2 cellular contexts compared by ENCODE assay signal in the genomic region with DNA sequence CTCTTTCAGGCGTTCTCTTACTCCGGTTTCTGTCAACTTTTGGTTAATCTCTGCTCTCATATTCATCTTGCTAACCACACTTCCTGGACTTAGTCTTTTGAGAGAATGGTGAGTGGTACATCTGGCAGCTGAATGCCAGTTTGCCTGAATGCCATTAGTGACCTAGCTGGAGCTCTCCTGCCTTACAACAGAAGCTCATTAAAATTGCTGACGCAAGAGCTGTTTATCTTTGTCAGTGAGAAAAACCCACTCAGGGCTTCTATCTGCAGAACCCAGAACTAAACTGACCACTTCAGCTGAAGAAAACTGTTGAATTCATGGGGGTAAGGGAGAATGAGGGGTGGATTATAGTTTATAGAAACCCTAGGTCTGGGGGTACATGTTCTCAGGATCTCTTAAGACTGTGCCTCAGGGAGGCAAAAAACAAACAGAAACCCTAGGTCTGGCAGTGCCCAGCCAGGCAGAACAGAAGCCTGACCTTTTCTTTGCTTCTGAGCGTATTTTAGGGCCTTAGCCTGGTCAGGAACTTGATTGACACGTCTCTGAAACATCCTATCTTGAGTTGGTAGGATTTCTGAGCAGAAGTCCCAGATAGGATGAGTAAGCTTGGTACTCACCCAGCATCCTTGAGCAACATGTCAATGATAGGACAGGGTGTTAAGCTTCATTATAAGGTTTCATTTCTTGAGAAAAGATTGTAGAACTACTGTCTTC.
TF ChIP-seq lines count a peak whose summit lies in the region.

No MANE protein-coding gene starts in this region.

TF ChIP-seq in SK-N-SH, 30 proteins besides CTCF, POLR2A, EP300 and RAD21 (continued from another document):
- TF ChIP-seq IRF3 (IDR thresholded peaks at IDR 0.05; ENCODE audit: low read depth, low read length), result no peak
- no peak for TF ChIP-seq NFIC (IDR thresholded peaks at IDR 0.05; ENCODE audit: borderline replicate concordance)

TF ChIP-seq in SK-N-SH treated with all-trans-retinoic acid at 6 μM for 48 hours, 23 proteins besides CTCF, POLR2A, EP300 and RAD21 (continued from another document):
- TF ChIP-seq TSHZ2 (CRISPR knock-in tag; IDR thresholded peaks at IDR 0.05) (no peak), TCF4 (CRISPR knock-in tag; IDR thresholded peaks at IDR 0.05; ENCODE audit: borderline replicate concordance) (no peak), TOX (CRISPR knock-in tag; IDR thresholded peaks at IDR 0.05; ENCODE audit: borderline replicate concordance) (no peak), BACH2 (CRISPR knock-in tag; IDR thresholded peaks at IDR 0.05; ENCODE audit: borderline replicate concordance) (no peak)
